10 cellular contexts compared by ENCODE assay signal in genomic region chr6:73665686-73666319, GRCh38. TPM values are rescaled to one million over a fixed set of nuclear protein-coding genes. Genes with fewer than 3 reads are reported as not detected.
DNase-seq lines count a peak whose midpoint lies in the region; ATAC-seq, FAIRE-seq and TF ChIP-seq lines count a peak whose summit lies in the region.
"Had no signal": no experiment of that assay in that cellular context is flagged by ENCODE, and none has a peak within 500 bp of the region (broad histone marks: within the 10 kb centered on the region; RNA-seq: fewer than 3 reads in every experiment).

No MANE protein-coding gene starts in this region.

- no peak overlapping the region for H3K4me3 Mint-ChIP-seq in T-helper 17 cell

- 23 to 46% (median 35%) methylated on average over 3 of the region's 3 CpGs for WGBS in small intestine, 3 donors
- WGBS in spleen, 5 donors = 68 to 74% (median 71%) methylated on average over 3 of the region's 3 CpGs

- H3K36me3 ChIP-seq in RWPE2 (ENCODE audit: low read depth) = no peaks in the 10 kb centered on the region
- no peaks in the 10 kb centered on the region for H3K36me3 ChIP-seq in small intestine (ENCODE audit: control insufficient read depth in 2 of 2, insufficient read depth in 2 of 2, low read length in 2 of 2)
- H3K36me3 ChIP-seq in spleen = no peaks in the 10 kb centered on the region

- DNase-seq in NOMO-1 treated with DMSO at 0.1 percent for 48 hours (lab: John Stamatoyannopoulos, UW; ENCODE audit: unreplicated experiment) (peak; percentile 25), NOMO-1 treated with dmso at 0.1 percent for 144 hours (lab: John Stamatoyannopoulos, UW; ENCODE audit: unreplicated experiment) (no peak), RWPE2 (ENCODE audit: low spot score) (no peak), small intestine (peak; percentile 80), T-helper 17 cell (no peak), spleen (no peak)
- DNase-seq in stimulated activated CD8-positive, alpha-beta memory T cell treated with anti-CD3 and anti-CD28 coated beads, Interleukin-4, amount 100 ng/mL, for 48 hours = no peak
- DNase-seq: Kasumi-1, SIG-M5 had no signal

- no peaks in the 10 kb centered on the region for H3K36me3 Mint-ChIP-seq in T-helper 17 cell (ENCODE audit: low read depth)

- intact Hi-C loops in spleen (cut with DNase I; ENCODE audit: low total_unique reads) = no loop called here

- H3K27me3 ChIP-seq in RWPE2 (ENCODE audit: insufficient read depth, poor library complexity, severe bottlenecking) (no peaks in the 10 kb centered on the region), small intestine (ENCODE audit: control insufficient read depth in 2 of 2, insufficient read depth in 2 of 2, low read length in 2 of 2) (no peaks in the 10 kb centered on the region), spleen (replicated peaks in 1 of 7) (peaks cover 0 to 21% (median 0%) of the 10 kb centered on the region in 7 donors)

- H3K4me1 ChIP-seq in RWPE2 (ENCODE audit: insufficient read depth, poor library complexity, severe bottlenecking) = peaks cover 7% of the 10 kb centered on the region
- peaks cover 0 to 2% of the 10 kb centered on the region in 2 donors for H3K4me1 ChIP-seq in small intestine (ENCODE audit: control insufficient read depth in 2 of 2, insufficient read depth in 1 of 2, low read depth in 1 of 2, low read length in 1 of 2)
- no peaks in the 10 kb centered on the region for H3K4me1 ChIP-seq in spleen

- FAIRE-seq in small intestine (lab: Jason Lieb, UNC) = peak; percentile 33

- ATAC-seq in HG02885 (IDR thresholded peaks at IDR 0.05; ENCODE audit: poor library complexity, unreplicated experiment) = peak; percentile 89
- peak; percentile 73 for ATAC-seq in RWPE2 (ENCODE audit: low read depth)
- ATAC-seq in T-helper 17 cell = no peak

- H3K27ac ChIP-seq in RWPE2 (ENCODE audit: poor library complexity, severe bottlenecking) = no peak overlapping the region
- H3K27ac ChIP-seq in small intestine (ENCODE audit: low read depth in 1 of 2, low read length in 1 of 2) = peak overlapping the region; percentile 55 to 60
- H3K27ac ChIP-seq in spleen = no peak overlapping the region

- H3K4me1 Mint-ChIP-seq in T-helper 17 cell = no peaks in the 10 kb centered on the region

- TF ChIP-seq CTCF in RWPE2 (IDR thresholded peaks at IDR 0.05; ENCODE audit: poor library complexity, severe bottlenecking) = no peak
- no peak for TF ChIP-seq CTCF in spleen (IDR thresholded peaks at IDR 0.05 in 8 of 11, conservative IDR thresholded peaks at IDR 0.05 in 3 of 11)

- no peak overlapping the region for H3K4me3 ChIP-seq in RWPE2 (ENCODE audit: severe bottlenecking)
- no peak overlapping the region for H3K4me3 ChIP-seq in small intestine (ENCODE audit: low read depth in 1 of 2, low read length in 2 of 2)
- H3K4me3 ChIP-seq in spleen = no peak overlapping the region

- no peak overlapping the region for H3K27ac Mint-ChIP-seq in T-helper 17 cell

- no peak for TF ChIP-seq POLR2A in spleen (IDR thresholded peaks at IDR 0.05)

- H3K9me3 ChIP-seq in RWPE2 (ENCODE audit: severe bottlenecking) (no peaks in the 10 kb centered on the region), small intestine (ENCODE audit: control insufficient read depth, low read depth) (no peaks in the 10 kb centered on the region), T-helper 17 cell (ENCODE audit: control insufficient read depth, low read length, poor library complexity, severe bottlenecking) (no peaks in the 10 kb centered on the region), spleen (no peaks in the 10 kb centered on the region)

- H3K27me3 Mint-ChIP-seq in T-helper 17 cell = peaks cover 48% of the 10 kb centered on the region

RNA-seq across cellular contexts. Expression of gene SLC17A5, which starts 12.0 kb away (rescaled TPM):
- polyA plus RNA-seq in small intestine (10 to 100 TPM in 1 of 3 donors, 1 to 10 TPM in 2; 4.9 to 17.5 (median 5.4) TPM), spleen (1 to 10 TPM; 1.1 to 3.8 (median 2.2) TPM)
- total RNA-seq in T-helper 17 cell (1 to 10 TPM; 6.6 to 9.2 TPM), spleen (10 to 100 TPM; 10.1 to 22.8 (median 14.4) TPM)

RNA-seq across cellular contexts. Expression of gene CD109, which starts 30.2 kb away (rescaled TPM):
- polyA plus RNA-seq in small intestine (under 1 TPM in 2 of 3 donors, not detected in 1; under 0.01 to 0.98 TPM), spleen (under 1 TPM; 0.17 to 0.45 (median 0.18) TPM)
- total RNA-seq in T-helper 17 cell (under 1 TPM; 0.30 to 0.83 TPM), spleen (1 to 10 TPM; 2.6 to 6.9 (median 4.9) TPM)

Comparison
In these comparisons a context has a peak if more than half of its experiments do, and no peak if none do; other contexts are left out.
1. DNase-seq: peak in NOMO-1 treated with DMSO at 0.1 percent for 48 hours (single experiment) and small intestine (single experiment); none in NOMO-1 treated with dmso at 0.1 percent for 144 hours (single experiment), RWPE2 (single experiment), T-helper 17 cell (0 of 3), stimulated activated CD8-positive, alpha-beta memory T cell treated with anti-CD3 and anti-CD28 coated beads, Interleukin-4, amount 100 ng/mL, for 48 hours (single experiment) and spleen (single experiment).
2. H3K27ac ChIP-seq: peak in small intestine (2 of 2); none in RWPE2 (single experiment) and spleen (0 of 8).